ENCODE assay signal across 1 cellular context in the genomic region with DNA sequence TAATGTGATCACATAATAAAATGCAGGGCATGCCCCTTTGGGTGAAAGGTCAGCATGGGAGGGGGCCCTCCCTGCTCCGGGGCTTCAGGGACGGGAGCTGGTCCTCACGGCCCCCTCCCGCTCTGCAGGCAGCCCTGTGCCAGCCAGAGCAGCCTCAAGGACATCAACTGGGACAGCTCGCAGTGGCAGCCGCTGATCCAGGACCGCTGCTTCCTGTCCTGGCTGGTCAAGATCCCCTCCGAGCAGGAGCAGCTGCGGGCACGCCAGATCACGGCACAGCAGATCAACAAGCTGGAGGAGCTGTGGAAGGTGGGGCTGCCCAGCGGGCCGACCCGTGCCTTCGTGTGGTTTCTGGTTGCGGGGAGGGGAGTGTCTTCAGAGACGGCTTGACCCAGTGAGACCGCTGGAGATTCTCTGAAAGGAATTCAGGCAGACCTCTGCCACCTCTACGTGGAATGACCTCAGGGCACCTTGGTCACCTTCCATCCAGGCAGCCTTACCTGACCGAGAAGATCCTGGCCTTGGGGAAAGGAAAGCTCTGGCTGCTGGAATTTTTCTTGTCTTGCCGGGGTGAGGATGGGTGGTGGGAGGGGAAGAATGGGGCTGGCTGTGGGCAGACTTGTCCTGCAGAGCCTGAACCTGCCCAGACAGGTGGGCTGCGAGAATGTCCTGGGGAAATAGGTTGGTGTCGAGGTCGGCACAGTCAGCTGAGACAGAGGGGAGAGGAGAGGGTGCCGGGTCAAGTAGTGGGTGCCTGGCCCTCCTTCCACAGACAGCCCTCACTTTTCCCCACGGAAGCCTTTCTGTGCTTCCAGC.
TF ChIP-seq lines count a peak whose summit lies in the region.

No MANE protein-coding gene starts in this region.

TF ChIP-seq in HepG2, 621 proteins besides CTCF, POLR2A, EP300 and RAD21:
- TF ChIP-seq TOPORS (CRISPR knock-in tag; IDR thresholded peaks at IDR 0.05) (no peak), ARNT2 (CRISPR knock-in tag; IDR thresholded peaks at IDR 0.05; ENCODE audit: low read depth) (no peak), REST (IDR thresholded peaks at IDR 0.05; ENCODE audit: borderline replicate concordance in 1 of 2, low read depth in 1 of 2, low read length in 2 of 2) (no peak), RXRA (CRISPR knock-in tag; IDR thresholded peaks at IDR 0.05) (no peak), NCOA1 (CRISPR knock-in tag; IDR thresholded peaks at IDR 0.05) (no peak), ZFP62 (CRISPR knock-in tag; IDR thresholded peaks at IDR 0.05) (no peak), TRIM24 (CRISPR knock-in tag; IDR thresholded peaks at IDR 0.05) (no peak), ZNF597 (CRISPR knock-in tag; IDR thresholded peaks at IDR 0.05) (no peak), ZNF337 (CRISPR knock-in tag; IDR thresholded peaks at IDR 0.05; ENCODE audit: borderline replicate concordance, low read depth) (no peak), MEF2D (CRISPR knock-in tag; IDR thresholded peaks at IDR 0.05) (no peak), ZNF792 (CRISPR knock-in tag; IDR thresholded peaks at IDR 0.05) (no peak), ZNF121 (CRISPR knock-in tag; IDR thresholded peaks at IDR 0.05) (no peak), THAP11 (CRISPR knock-in tag; IDR thresholded peaks at IDR 0.05) (no peak), GFI1 (CRISPR knock-in tag; IDR thresholded peaks at IDR 0.05; ENCODE audit: borderline replicate concordance) (no peak), TCF7L2 (IDR thresholded peaks at IDR 0.05; ENCODE audit: low read depth, low read length) (no peak), TCF12 (IDR thresholded peaks at IDR 0.05) (no peak), TCF12 (CRISPR knock-in tag; IDR thresholded peaks at IDR 0.05) (no peak)
